Comparison of ENCODE assay signal across 18 cellular contexts in genomic region chr15:51754267-51754666, GRCh38. TPM values are rescaled to one million over a fixed set of nuclear protein-coding genes. Genes with fewer than 3 reads are reported as not detected.
DNase-seq lines count a peak whose midpoint lies in the region; ATAC-seq and TF ChIP-seq lines count a peak whose summit lies in the region.
"Had no signal": no experiment of that assay in that cellular context is flagged by ENCODE, and none has a peak within 500 bp of the region (broad histone marks: within the 10 kb centered on the region; RNA-seq: fewer than 3 reads in every experiment).

No MANE protein-coding gene starts in this region.

- H3K4me3 ChIP-seq in CD4-positive, CD25-positive, alpha-beta regulatory T cell (ENCODE audit: low read depth, low read length), result no peak overlapping the region
- no peak overlapping the region for H3K4me3 ChIP-seq in Jurkat, Clone E6-1 (ENCODE audit: low read length)
- H3K4me3 ChIP-seq: GM23248, PC-9 had no signal

- H3K9me3 ChIP-seq in CD4-positive, CD25-positive, alpha-beta regulatory T cell (ENCODE audit: control insufficient read depth in 2 of 2, low read length in 2 of 2), result no peaks in the 10 kb centered on the region

- TF ChIP-seq CTCF in neural crest cell (conservative IDR thresholded peaks at IDR 0.05) (no peak), CD14-positive monocyte (IDR thresholded peaks at IDR 0.05) (no peak)

- H3K27ac ChIP-seq in CD4-positive, CD25-positive, alpha-beta regulatory T cell (ENCODE audit: insufficient read depth, low read length, poor library complexity, severe bottlenecking), result no peak overlapping the region
- H3K27ac ChIP-seq: GM23248, KMS-11, PC-9 had no signal

- DNase-seq in CD4-positive, CD25-positive, alpha-beta regulatory T cell, result no peak
- DNase-seq in Jurkat, Clone E6-1 (ENCODE audit: low read depth, low spot score), result peak; percentile 50
- DNase-seq in OCI-M1 (lab: John Stamatoyannopoulos, UW), result peak; percentile 10
- no peak for DNase-seq in neural crest cell (ENCODE audit: low read depth, low spot score)
- DNase-seq in SK-N-DZ (ENCODE audit: low spot score), result no peak
- no peak for DNase-seq in COLO668 (lab: John Stamatoyannopoulos, UW; ENCODE audit: unreplicated experiment)
- DNase-seq in CD14-positive monocyte (ENCODE audit: low spot score), result no peak
- DNase-seq: C1 segment of cervical spinal cord; DMS79; GM23248; NCI-H1436 treated with DMSO at 0.1 percent for 48 hours; NCI-H2081; NCI-H226; NCI-H526 treated with DMSO at 0.1 percent for 48 hours; NK-92 treated with Interleukin-12 subunit alpha and Interleukin-12 subunit beta, amount 100 ng/mL, for 24 hours; PC-9 had no signal

- H3K36me3 ChIP-seq in CD4-positive, CD25-positive, alpha-beta regulatory T cell (ENCODE audit: control insufficient read depth, insufficient read depth, low read length), result no peaks in the 10 kb centered on the region

- peaks cover 50% of the 10 kb centered on the region for H3K27me3 Mint-ChIP-seq in CD4-positive, CD25-positive, alpha-beta regulatory T cell
- H3K27me3 Mint-ChIP-seq in neural crest cell (ENCODE audit: low read depth) (peaks cover 41% of the 10 kb centered on the region), CD14-positive monocyte (ENCODE audit: low read depth in 3 of 3) (peaks cover 12 to 17% (median 16%) of the 10 kb centered on the region in 3 donors)

- H3K4me1 Mint-ChIP-seq in CD4-positive, CD25-positive, alpha-beta regulatory T cell, result peaks cover 0 to 37% (median 20%) of the 10 kb centered on the region in 4 donors
- H3K4me1 Mint-ChIP-seq in neural crest cell (peaks cover 30% of the 10 kb centered on the region), CD14-positive monocyte (peaks cover 78% of the 10 kb centered on the region)

- no peak for ATAC-seq in CD4-positive, CD25-positive, alpha-beta regulatory T cell (ENCODE audit: low read depth in 2 of 2)
- ATAC-seq: HCT116 had no signal

- H3K9me3 Mint-ChIP-seq in CD4-positive, CD25-positive, alpha-beta regulatory T cell, result no peaks in the 10 kb centered on the region
- H3K9me3 Mint-ChIP-seq in neural crest cell (no peaks in the 10 kb centered on the region), CD14-positive monocyte (peaks cover 0 to 4% (median 0%) of the 10 kb centered on the region in 7 donors)

- no peak overlapping the region for H3K27ac Mint-ChIP-seq in CD4-positive, CD25-positive, alpha-beta regulatory T cell
- H3K27ac Mint-ChIP-seq in neural crest cell (ENCODE audit: unreplicated experiment), result no peak overlapping the region
- peak overlapping the region in 1 of 7 donors; percentile 20 for H3K27ac Mint-ChIP-seq in CD14-positive monocyte

- intact Hi-C loops in CD14-positive monocyte (cut with micrococcal nuclease), result no loop called here

- no peaks in the 10 kb centered on the region for H3K36me3 Mint-ChIP-seq in CD4-positive, CD25-positive, alpha-beta regulatory T cell
- H3K36me3 Mint-ChIP-seq in neural crest cell (ENCODE audit: low read depth) (peaks cover 4% of the 10 kb centered on the region), CD14-positive monocyte (peaks cover 5 to 8% of the 10 kb centered on the region in 2 donors)

- peaks cover 11% of the 10 kb centered on the region for H3K27me3 ChIP-seq in CD4-positive, CD25-positive, alpha-beta regulatory T cell (ENCODE audit: control insufficient read depth, insufficient read depth, low read length)

- H3K4me1 ChIP-seq in CD4-positive, CD25-positive, alpha-beta regulatory T cell (ENCODE audit: control insufficient read depth, insufficient read depth, low read length, poor library complexity, severe bottlenecking), result peaks cover 14% of the 10 kb centered on the region

- H3K4me3 Mint-ChIP-seq in CD4-positive, CD25-positive, alpha-beta regulatory T cell, result peak overlapping the region; percentile 9 to 79 (median 38)
- H3K4me3 Mint-ChIP-seq in neural crest cell (peak overlapping the region; percentile 60), CD14-positive monocyte (no peak overlapping the region)

RNA-seq across cellular contexts. Expression of gene TMOD2, which starts 2.9 kb away (rescaled TPM):
- 3.7 TPM for total RNA-seq in CD4-positive, CD25-positive, alpha-beta regulatory T cell
- polyA plus RNA-seq in CD4-positive, CD25-positive, alpha-beta regulatory T cell, result 1 to 10 TPM in 3 of 4 donors, under 1 TPM in 1; 0.87 to 1.9 (median 1.1) TPM
- polyA plus RNA-seq in Jurkat, Clone E6-1 (2012; ENCODE audit: insufficient read depth, insufficient read length), result 6.2 TPM
- 17.4 and 18.9 TPM in 2 replicates for total RNA-seq in neural crest cell
- polyA plus RNA-seq in SK-N-DZ (2014; cell fraction: cytosol; rRNA removed), result 23.9 and 28.0 TPM in 2 replicates
- polyA plus RNA-seq in SK-N-DZ (2014; cell fraction: nucleus; rRNA removed), result 16.2 and 25.5 TPM in 2 replicates
- 1 to 10 TPM; 5.8 to 6.2 TPM for polyA plus RNA-seq in CD14-positive monocyte

RNA-seq across cellular contexts. Expression of gene LYSMD2, which starts 16.8 kb away (rescaled TPM):
- 13.0 TPM for total RNA-seq in CD4-positive, CD25-positive, alpha-beta regulatory T cell
- polyA plus RNA-seq in CD4-positive, CD25-positive, alpha-beta regulatory T cell, result 10 to 100 TPM; 32.5 to 44.1 (median 39.7) TPM
- polyA plus RNA-seq in Jurkat, Clone E6-1 (2012; ENCODE audit: insufficient read depth, insufficient read length), result 20.3 TPM
- total RNA-seq in neural crest cell, result 2.4 and 3.2 TPM in 2 replicates
- polyA plus RNA-seq in SK-N-DZ (2014; cell fraction: cytosol; rRNA removed), result 5.2 and 7.9 TPM in 2 replicates
- polyA plus RNA-seq in SK-N-DZ (2014; cell fraction: nucleus; rRNA removed), result 2.2 and 7.2 TPM in 2 replicates
- 10 to 100 TPM; 50.5 to 64.7 TPM for polyA plus RNA-seq in CD14-positive monocyte

Comparison
In these comparisons a context has a peak if more than half of its experiments do, and no peak if none do; other contexts are left out.
1. DNase-seq: peak in Jurkat, Clone E6-1 (single experiment) and OCI-M1 (single experiment); none in CD4-positive, CD25-positive, alpha-beta regulatory T cell (0 of 3), neural crest cell (single experiment), SK-N-DZ (single experiment), COLO668 (single experiment) and CD14-positive monocyte (single experiment).
2. H3K4me3 Mint-ChIP-seq: peak in CD4-positive, CD25-positive, alpha-beta regulatory T cell (4 of 4) and neural crest cell (single experiment); none in CD14-positive monocyte (0 of 2).